Comparison of ENCODE assay signal across 8 cellular contexts in genomic region chr15:52019394-52020252, GRCh38. TPM values are rescaled to one million over a fixed set of nuclear protein-coding genes. Genes with fewer than 3 reads are reported as not detected.
DNase-seq lines count a peak whose midpoint lies in the region; ATAC-seq and TF ChIP-seq lines count a peak whose summit lies in the region.

No MANE protein-coding gene starts in this region.

- DNase-seq in Panc1 (ENCODE audit: low read depth, low spot score) = peak; percentile 78
- DNase-seq in activated T-helper 2 cell treated with anti-CD3 and anti-CD28 coated beads, Interferon-gamma antibody, Interleukin-2, Interleukin-4, amounts not matched to agents 10 μg/mL and 5 μg/mL and 100 μg/mL, durations not matched to agents 14 hours and 24 hours and 36 hours (ENCODE audit: low spot score) = peak; percentile 67
- DNase-seq in fibroblast of pulmonary artery (ENCODE audit: low read depth) = peak; percentile 93
- DNase-seq in nephron progenitor cell = peak; percentile 72
- peak; percentile 73 for DNase-seq in stimulated activated naive CD8-positive, alpha-beta T cell treated with anti-CD3 and anti-CD28 coated beads, Interleukin-15, Interleukin-2, amounts not matched to agents 100 U/mL and 50 U/mL, for 24 hours

- H3K27ac Mint-ChIP-seq in activated T-helper 2 cell treated with anti-CD3 and anti-CD28 coated beads, Interferon-gamma antibody, Interleukin-2, Interleukin-4, amounts not matched to agents 10 μg/mL and 5 μg/mL and 100 μg/mL, durations not matched to agents 14 hours and 24 hours and 36 hours = peak overlapping the region; percentile 99
- H3K27ac Mint-ChIP-seq in nephron progenitor cell = peak overlapping the region; percentile 100

- intact Hi-C loops in Panc1 (cut with micrococcal nuclease; ENCODE audit: unreplicated experiment) = no loop called here
- intact Hi-C loops in activated T-helper 2 cell treated with anti-CD3 and anti-CD28 coated beads, Interferon-gamma antibody, Interleukin-2, Interleukin-4, amounts not matched to agents 10 μg/mL and 5 μg/mL and 100 μg/mL, durations not matched to agents 14 hours and 24 hours and 36 hours (cut with micrococcal nuclease) = loop anchor here (5.0 kb wide), 2 partner anchors 58 to 203 kb away; no protein-coding TSS in a partner anchor

- peaks cover 28% of the 10 kb centered on the region for H3K4me1 Mint-ChIP-seq in activated T-helper 2 cell treated with anti-CD3 and anti-CD28 coated beads, Interferon-gamma antibody, Interleukin-2, Interleukin-4, amounts not matched to agents 10 μg/mL and 5 μg/mL and 100 μg/mL, durations not matched to agents 14 hours and 24 hours and 36 hours (ENCODE audit: low read depth)
- peaks cover 34% of the 10 kb centered on the region for H3K4me1 Mint-ChIP-seq in nephron progenitor cell

- no peaks in the 10 kb centered on the region for H3K9me3 Mint-ChIP-seq in activated T-helper 2 cell treated with anti-CD3 and anti-CD28 coated beads, Interferon-gamma antibody, Interleukin-2, Interleukin-4, amounts not matched to agents 10 μg/mL and 5 μg/mL and 100 μg/mL, durations not matched to agents 14 hours and 24 hours and 36 hours
- H3K9me3 Mint-ChIP-seq in nephron progenitor cell = peaks cover 4% of the 10 kb centered on the region

- ATAC-seq in HG03354 (IDR thresholded peaks at IDR 0.05; ENCODE audit: poor library complexity, severe bottlenecking, unreplicated experiment) = peak; percentile 64
- peak; percentile 88 for ATAC-seq in Panc1
- ATAC-seq in stimulated activated naive CD8-positive, alpha-beta T cell treated with anti-CD3 and anti-CD28 coated beads, Interleukin-15, Interleukin-2, amounts not matched to agents 100 U/mL and 50 U/mL, for 24 hours = peak; percentile 68

- H3K27me3 Mint-ChIP-seq in activated T-helper 2 cell treated with anti-CD3 and anti-CD28 coated beads, Interferon-gamma antibody, Interleukin-2, Interleukin-4, amounts not matched to agents 10 μg/mL and 5 μg/mL and 100 μg/mL, durations not matched to agents 14 hours and 24 hours and 36 hours (ENCODE audit: low read depth) = no peaks in the 10 kb centered on the region
- H3K27me3 Mint-ChIP-seq in nephron progenitor cell (ENCODE audit: low read depth, poor library complexity) = peaks cover 13% of the 10 kb centered on the region

- peak; percentile 57 for TF ChIP-seq POLR2A in GM19193 (IDR thresholded peaks at IDR 0.05; ENCODE audit: extremely low read depth, insufficient read depth, insufficient read length)

- H3K27me3 ChIP-seq in Panc1 (ENCODE audit: control insufficient read depth, insufficient read depth, low read length) = no peaks in the 10 kb centered on the region

- no peaks in the 10 kb centered on the region for H3K9me3 ChIP-seq in Panc1 (ENCODE audit: control insufficient read depth, insufficient read depth, low read depth, low read length)

- H3K27ac ChIP-seq in C4-2B = peak overlapping the region; percentile 99
- peak overlapping the region; percentile 94 for H3K27ac ChIP-seq in Panc1 (ENCODE audit: low read length)

- TF ChIP-seq CTCF in C4-2B (conservative IDR thresholded peaks at IDR 0.05) (no peak), Panc1 (IDR thresholded peaks at IDR 0.05) (no peak), fibroblast of pulmonary artery (IDR thresholded peaks at IDR 0.05; ENCODE audit: low read length, missing control alignments) (no peak), nephron progenitor cell (IDR thresholded peaks at IDR 0.05) (no peak)

- peaks cover 10% of the 10 kb centered on the region for H3K36me3 Mint-ChIP-seq in activated T-helper 2 cell treated with anti-CD3 and anti-CD28 coated beads, Interferon-gamma antibody, Interleukin-2, Interleukin-4, amounts not matched to agents 10 μg/mL and 5 μg/mL and 100 μg/mL, durations not matched to agents 14 hours and 24 hours and 36 hours (ENCODE audit: low read depth)
- peaks cover 11% of the 10 kb centered on the region for H3K36me3 Mint-ChIP-seq in nephron progenitor cell (ENCODE audit: low read depth)

- CTCF ChIA-PET in Panc1 (lab: Charles Lee) = no interaction called here

- no TSS peak for BruUV-seq in Panc1 (replicated peaks; lab: Mats Ljungman, UMichigan)

- POLR2A ChIA-PET in Panc1 (lab: Charles Lee) = interaction anchor here (0.6 to 0.8 kb wide), 3 partner anchors 35 to 190 kb away, joined by 3 to 4 read pairs (median 3); partner anchors contain the start of genes LEO1 and TMOD3

- H3K4me3 ChIP-seq in Panc1 (ENCODE audit: low read depth in 2 of 2, low read length in 2 of 2) (peak overlapping the region; percentile 77 to 95), fibroblast of pulmonary artery (replicated peaks; ENCODE audit: low read depth, low read length) (peak overlapping the region; percentile 98)

- in situ Hi-C loops in Panc1 (cut with HindIII; ENCODE audit: low pct_unique_long_range_greater_than_20kb, low sequenced_read_pairs) = no loop called here

- no peaks in the 10 kb centered on the region; the same call in 1 of the 2 replicates for H3K36me3 ChIP-seq in Panc1 (ENCODE audit: control insufficient read depth, insufficient read depth, low read length)

- H3K4me3 Mint-ChIP-seq in activated T-helper 2 cell treated with anti-CD3 and anti-CD28 coated beads, Interferon-gamma antibody, Interleukin-2, Interleukin-4, amounts not matched to agents 10 μg/mL and 5 μg/mL and 100 μg/mL, durations not matched to agents 14 hours and 24 hours and 36 hours (ENCODE audit: low read depth) = peak overlapping the region; percentile 95
- H3K4me3 Mint-ChIP-seq in nephron progenitor cell = peak overlapping the region; percentile 94

- H3K4me1 ChIP-seq in Panc1 (ENCODE audit: control insufficient read depth, insufficient read depth, low read length) = peaks cover 6% of the 10 kb centered on the region; the same call in 1 of the 2 replicates

RNA-seq across cellular contexts. Expression of gene MAPK6, which starts 0.6 kb away (rescaled TPM):
- 66.6 TPM for total RNA-seq in Panc1 (2021; ENCODE audit: unreplicated experiment)
- polyA plus RNA-seq in Panc1 (2012; ENCODE audit: insufficient read length) = 30.3 TPM
- total RNA-seq in activated T-helper 2 cell treated with anti-CD3 and anti-CD28 coated beads, Interferon-gamma antibody, Interleukin-2, Interleukin-4, amounts not matched to agents 10 μg/mL and 5 μg/mL and 100 μg/mL, durations not matched to agents 14 hours and 24 hours and 36 hours = 55.8 and 58.7 TPM in 2 replicates

RNA-seq across cellular contexts. Expression of gene LEO1, which starts 48.0 kb away (rescaled TPM):
- 30.1 TPM for total RNA-seq in Panc1 (2021; ENCODE audit: unreplicated experiment)
- polyA plus RNA-seq in Panc1 (2012; ENCODE audit: insufficient read length) = 21.1 TPM
- 38.2 TPM in 2 replicates for total RNA-seq in activated T-helper 2 cell treated with anti-CD3 and anti-CD28 coated beads, Interferon-gamma antibody, Interleukin-2, Interleukin-4, amounts not matched to agents 10 μg/mL and 5 μg/mL and 100 μg/mL, durations not matched to agents 14 hours and 24 hours and 36 hours

Comparison
In these comparisons a context has a peak if more than half of its experiments do, and no peak if none do; other contexts are left out.
1. Peak in every context shown above with its lines: DNase-seq, ATAC-seq, H3K4me3 ChIP-seq and H3K27ac ChIP-seq.